Comparison of ENCODE assay signal across 8 cellular contexts in genomic region chr7:142583424-142583823, GRCh38.
A peak's percentile ranks its signal among the peaks of the same experiment; 100 is the strongest.
DNase-seq lines count a peak whose midpoint lies in the region; ATAC-seq and TF ChIP-seq lines count a peak whose summit lies in the region.

No MANE protein-coding gene starts in this region.

- H3K9me3 ChIP-seq in HAP-1 = no peaks in the 10 kb centered on the region

- in situ Hi-C loops in astrocyte of the spinal cord (cut with HindIII; ENCODE audit: low sequenced_read_pairs) (no loop called here), HAP-1 (cut with MboI; ENCODE audit: low sequenced_read_pairs) (no loop called here)

- DNase-seq in EL (peak; percentile 88), HPDE6-E6E7 (ENCODE audit: extremely low spot score) (peak; percentile 86), astrocyte of the spinal cord (ENCODE audit: low read depth, low spot score) (peak; percentile 91), skeletal muscle cell (ENCODE audit: low read depth) (peak; percentile 69), HAP-1 (ENCODE audit: low spot score in 2 of 2) (no peak), NCI-H2171 treated with DMSO at 0.1 percent for 48 hours (lab: John Stamatoyannopoulos, UW) (no peak), pons (ENCODE audit: low spot score) (no peak)

- H3K4me1 ChIP-seq in HAP-1 = no peaks in the 10 kb centered on the region

- TF ChIP-seq CTCF in astrocyte of the spinal cord (IDR thresholded peaks at IDR 0.05; ENCODE audit: low read depth, low read length) = no peak

- no peaks in the 10 kb centered on the region for H3K36me3 ChIP-seq in HAP-1 (replicated peaks)

- peak; percentile 54 for ATAC-seq in GM21515 (IDR thresholded peaks at IDR 0.05; ENCODE audit: unreplicated experiment)

- H3K27me3 ChIP-seq in HAP-1 (ENCODE audit: low read depth) = no peaks in the 10 kb centered on the region

- H3K4me3 ChIP-seq in astrocyte of the spinal cord (ENCODE audit: low read depth, low read length) (no peak overlapping the region), skeletal muscle cell (ENCODE audit: low read depth, low read length) (no peak overlapping the region), HAP-1 (no peak overlapping the region)

Comparison
In these comparisons a context has a peak if more than half of its experiments do, and no peak if none do; other contexts are left out.
1. DNase-seq: peak in EL (single experiment), HPDE6-E6E7 (single experiment), astrocyte of the spinal cord (single experiment) and skeletal muscle cell (single experiment); none in HAP-1 (0 of 2), NCI-H2171 treated with DMSO at 0.1 percent for 48 hours (single experiment) and pons (single experiment).